18 cellular contexts compared by ENCODE assay signal in the genomic region with DNA sequence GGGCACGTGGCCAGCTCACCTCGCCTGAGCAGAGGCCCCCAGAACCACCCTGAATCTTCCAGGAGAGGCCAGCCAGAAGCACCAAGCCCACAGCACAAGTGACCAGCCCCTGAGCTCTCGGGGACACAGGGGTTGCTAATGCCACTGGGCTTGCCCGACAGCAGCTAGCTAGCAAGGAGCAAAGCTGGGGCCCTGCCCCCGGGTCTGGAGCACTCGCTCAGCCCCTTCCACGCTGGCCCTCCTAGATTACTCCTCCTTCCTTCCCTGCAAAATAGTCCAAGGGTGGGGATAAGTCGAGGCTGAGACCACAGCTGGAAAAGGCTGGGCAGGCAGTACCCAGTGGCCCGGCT.
A peak's percentile ranks its signal among the peaks of the same experiment; 100 is the strongest.
DNase-seq lines count a peak whose midpoint lies in the region; ATAC-seq and TF ChIP-seq lines count a peak whose summit lies in the region.
"Had no signal": no experiment of that assay in that cellular context is flagged by ENCODE, and none has a peak within 500 bp of the region (broad histone marks: within the 10 kb centered on the region; RNA-seq: fewer than 3 reads in every experiment).

No MANE protein-coding gene starts in this region.

- H3K27me3 ChIP-seq in right cardiac atrium (ENCODE audit: control insufficient read depth, insufficient read depth) (no peaks in the 10 kb centered on the region), right atrium auricular region (no peaks in the 10 kb centered on the region), vagina (no peaks in the 10 kb centered on the region)
- H3K27me3 ChIP-seq: MG63, SJSA1 had no signal

- no peak for TF ChIP-seq CTCF in right atrium auricular region (IDR thresholded peaks at IDR 0.05)
- TF ChIP-seq CTCF in vagina (IDR thresholded peaks at IDR 0.05): no peak

- no peaks in the 10 kb centered on the region for H3K9me3 ChIP-seq in right cardiac atrium (ENCODE audit: control insufficient read depth, low read length)
- H3K9me3 ChIP-seq in right atrium auricular region: no peaks in the 10 kb centered on the region
- no peaks in the 10 kb centered on the region for H3K9me3 ChIP-seq in vagina
- H3K9me3 ChIP-seq: MG63 had no signal

- no peak overlapping the region for H3K4me3 ChIP-seq in right cardiac atrium (ENCODE audit: low read length)
- no peak overlapping the region for H3K4me3 ChIP-seq in right atrium auricular region
- no peak overlapping the region for H3K4me3 ChIP-seq in vagina
- H3K4me3 ChIP-seq: MG63, SJSA1 had no signal

- WGBS in right cardiac atrium: 58% methylated on average over 9 of the region's 9 CpGs

- peak; percentile 37 for DNase-seq in left cardiac atrium
- DNase-seq in right cardiac atrium: no peak
- DNase-seq in right atrium auricular region (ENCODE audit: low spot score): no peak
- peak; percentile 61 for DNase-seq in sciatic nerve (ENCODE audit: low spot score)
- DNase-seq in vagina (ENCODE audit: extremely low spot score in 2 of 2): no peak
- DNase-seq in activated gamma-delta T cell (lab: John Stamatoyannopoulos, UW): no peak
- DNase-seq in NCI-H2171 (lab: John Stamatoyannopoulos, UW): no peak
- DNase-seq: activated CD4-positive, CD25-positive, alpha-beta regulatory T cell; naive thymus-derived CD4-positive, alpha-beta T cell; NCI-H2029 treated with DMSO at 0.1 percent for 48 hours; NCI-H69; OCI-M1; stimulated activated CD4-positive, alpha-beta T cell treated with anti-CD3 and anti-CD28 coated beads, Interleukin-15, amount 100 ng/mL, for 24 hours; stimulated activated naive B cell treated with anti-CD40 and anti-IgM and Interleukin-4, amounts not matched to agents 10 μg/mL and 1 μg/mL and 100 μg/mL, for 72 hours had no signal

- ATAC-seq in left cardiac atrium: no peak
- ATAC-seq in right cardiac atrium: no peak
- ATAC-seq in sciatic nerve: no peak
- ATAC-seq in GM19035 (IDR thresholded peaks at IDR 0.05; ENCODE audit: unreplicated experiment): no peak
- ATAC-seq: activated T-helper 17 cell treated with anti-CD3 and anti-CD28 coated beads, Interleukin-2, amount 50 U/mL, for 72 hours; naive thymus-derived CD4-positive, alpha-beta T cell; stimulated activated naive B cell treated with anti-CD40 and anti-IgM and Interleukin-4, amounts not matched to agents 10 μg/mL and 1 μg/mL and 100 μg/mL, for 72 hours had no signal

- no peaks in the 10 kb centered on the region for H3K36me3 ChIP-seq in right atrium auricular region
- no peaks in the 10 kb centered on the region for H3K36me3 ChIP-seq in vagina
- H3K36me3 ChIP-seq: SJSA1 had no signal

- no peak overlapping the region for H3K27ac ChIP-seq in right cardiac atrium (ENCODE audit: low read length)
- H3K27ac ChIP-seq in right atrium auricular region: peak overlapping the region; percentile 55 to 63
- H3K27ac ChIP-seq in vagina: peak overlapping the region; percentile 87
- H3K27ac ChIP-seq: SJSA1 had no signal

- intact Hi-C loops in left cardiac atrium (cut with DNase I) (no loop called here), right cardiac atrium (cut with DNase I) (no loop called here), sciatic nerve (cut with DNase I) (no loop called here), vagina (cut with DNase I) (loop anchor here (5.0 kb wide), 1 partner anchor 71 kb away; no protein-coding TSS in a partner anchor)

- no peak for TF ChIP-seq POLR2A in vagina (IDR thresholded peaks at IDR 0.05)

- H3K4me1 ChIP-seq in right cardiac atrium (ENCODE audit: control insufficient read depth, insufficient read depth, low read length) (no peaks in the 10 kb centered on the region), right atrium auricular region (peaks cover 0 to 77% of the 10 kb centered on the region in 2 donors), vagina (peaks cover 93% of the 10 kb centered on the region)

Comparison
In these comparisons a context has a peak if more than half of its experiments do, and no peak if none do; other contexts are left out.
1. DNase-seq: peak in left cardiac atrium (single experiment) and sciatic nerve (single experiment); none in right cardiac atrium (0 of 3), right atrium auricular region (single experiment), vagina (0 of 2), activated gamma-delta T cell (single experiment) and NCI-H2171 (single experiment).